Comparison of ENCODE assay signal across 2 cellular contexts in the genomic region with DNA sequence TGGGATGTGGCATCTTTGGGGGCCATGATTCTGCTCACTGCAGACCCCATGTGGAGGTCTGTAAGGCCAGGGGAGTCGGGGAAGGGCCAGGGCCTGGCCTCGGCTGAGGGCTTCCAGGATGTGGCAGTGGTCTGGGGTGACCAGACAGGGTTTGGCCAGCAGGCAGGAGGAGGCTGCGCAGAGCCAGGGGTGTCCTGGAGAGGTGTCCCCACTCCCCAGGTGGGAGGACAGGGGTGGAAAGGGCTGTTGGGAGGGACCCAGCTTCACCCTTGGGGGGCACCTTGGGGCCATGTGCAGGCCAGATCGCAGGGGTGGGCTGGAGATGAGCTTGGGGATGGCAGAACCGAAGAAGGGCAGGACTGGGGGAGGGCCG.
TF ChIP-seq lines count a peak whose summit lies in the region.

No MANE protein-coding gene starts in this region.

TF ChIP-seq in HepG2, 621 proteins besides CTCF, POLR2A, EP300 and RAD21:
- no peak for TF ChIP-seq GTF3A (CRISPR knock-in tag; conservative IDR thresholded peaks at IDR 0.05)
- no peak for TF ChIP-seq ZNF180 (CRISPR knock-in tag; IDR thresholded peaks at IDR 0.05; ENCODE audit: borderline replicate concordance, low read depth)
- no peak for TF ChIP-seq ATAD3A (CRISPR knock-in tag; IDR thresholded peaks at IDR 0.05)
- TF ChIP-seq PCBP2 (optimal IDR thresholded peaks at IDR 0.05; ENCODE audit: low read depth, low read length, poor library complexity, severe bottlenecking): no peak
- no peak for TF ChIP-seq ZBTB26 (CRISPR knock-in tag; IDR thresholded peaks at IDR 0.05; ENCODE audit: borderline replicate concordance)
- no peak for TF ChIP-seq CENPX (CRISPR knock-in tag; IDR thresholded peaks at IDR 0.05)
- TF ChIP-seq ZKSCAN1 (IDR thresholded peaks at IDR 0.05; ENCODE audit: low read length): no peak
- TF ChIP-seq ONECUT2 (CRISPR knock-in tag; IDR thresholded peaks at IDR 0.05): no peak
- TF ChIP-seq ZNF335 (CRISPR knock-in tag; IDR thresholded peaks at IDR 0.05): no peak
- TF ChIP-seq, protein P1, sequence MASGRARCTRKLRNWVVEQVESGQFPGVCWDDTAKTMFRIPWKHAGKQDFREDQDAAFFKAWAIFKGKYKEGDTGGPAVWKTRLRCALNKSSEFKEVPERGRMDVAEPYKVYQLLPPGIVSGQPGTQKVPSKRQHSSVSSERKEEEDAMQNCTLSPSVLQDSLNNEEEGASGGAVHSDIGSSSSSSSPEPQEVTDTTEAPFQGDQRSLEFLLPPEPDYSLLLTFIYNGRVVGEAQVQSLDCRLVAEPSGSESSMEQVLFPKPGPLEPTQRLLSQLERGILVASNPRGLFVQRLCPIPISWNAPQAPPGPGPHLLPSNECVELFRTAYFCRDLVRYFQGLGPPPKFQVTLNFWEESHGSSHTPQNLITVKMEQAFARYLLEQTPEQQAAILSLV (CRISPR knock-in tag; IDR thresholded peaks at IDR 0.05; ENCODE audit: borderline replicate concordance): no peak
- no peak for TF ChIP-seq ZNF780A (CRISPR knock-in tag; IDR thresholded peaks at IDR 0.05)
- TF ChIP-seq DMTF1 (CRISPR knock-in tag; IDR thresholded peaks at IDR 0.05): no peak
- no peak for TF ChIP-seq RARG (CRISPR knock-in tag; IDR thresholded peaks at IDR 0.05; ENCODE audit: low read depth)
- TF ChIP-seq ZNF512B (CRISPR knock-in tag; IDR thresholded peaks at IDR 0.05; ENCODE audit: borderline replicate concordance): no peak

TF ChIP-seq in K562, 482 proteins besides CTCF, POLR2A, EP300 and RAD21:
- TF ChIP-seq RBFOX2 (IDR thresholded peaks at IDR 0.05; ENCODE audit: low read depth, low read length) (peak; percentile 15; the same call in 1 of the 2 replicates), PHF20 (IDR thresholded peaks at IDR 0.05; ENCODE audit: partially characterized antibody) (no peak), KDM4B (IDR thresholded peaks at IDR 0.05; ENCODE audit: borderline replicate concordance in 2 of 2, low read depth in 1 of 2) (no peak)
- TF ChIP-seq, protein P2, sequence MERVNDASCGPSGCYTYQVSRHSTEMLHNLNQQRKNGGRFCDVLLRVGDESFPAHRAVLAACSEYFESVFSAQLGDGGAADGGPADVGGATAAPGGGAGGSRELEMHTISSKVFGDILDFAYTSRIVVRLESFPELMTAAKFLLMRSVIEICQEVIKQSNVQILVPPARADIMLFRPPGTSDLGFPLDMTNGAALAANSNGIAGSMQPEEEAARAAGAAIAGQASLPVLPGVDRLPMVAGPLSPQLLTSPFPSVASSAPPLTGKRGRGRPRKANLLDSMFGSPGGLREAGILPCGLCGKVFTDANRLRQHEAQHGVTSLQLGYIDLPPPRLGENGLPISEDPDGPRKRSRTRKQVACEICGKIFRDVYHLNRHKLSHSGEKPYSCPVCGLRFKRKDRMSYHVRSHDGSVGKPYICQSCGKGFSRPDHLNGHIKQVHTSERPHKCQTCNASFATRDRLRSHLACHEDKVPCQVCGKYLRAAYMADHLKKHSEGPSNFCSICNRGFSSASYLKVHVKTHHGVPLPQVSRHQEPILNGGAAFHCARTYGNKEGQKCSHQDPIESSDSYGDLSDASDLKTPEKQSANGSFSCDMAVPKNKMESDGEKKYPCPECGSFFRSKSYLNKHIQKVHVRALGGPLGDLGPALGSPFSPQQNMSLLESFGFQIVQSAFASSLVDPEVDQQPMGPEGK (CRISPR knock-in tag; IDR thresholded peaks at IDR 0.05; ENCODE audit: borderline replicate concordance): no peak
